ENCODE assay signal across 9 cellular contexts in genomic region chr22:16601437-16602223, GRCh38. TPM values are rescaled to one million over a fixed set of nuclear protein-coding genes. Genes with fewer than 3 reads are reported as not detected.
A peak's percentile ranks its signal among the peaks of the same experiment; 100 is the strongest.
DNase-seq lines count a peak whose midpoint lies in the region; ATAC-seq and TF ChIP-seq lines count a peak whose summit lies in the region.
"Had no signal": no experiment of that assay in that cellular context is flagged by ENCODE, and none has a peak within 500 bp of the region (broad histone marks: within the 10 kb centered on the region; RNA-seq: fewer than 3 reads in every experiment).

No MANE protein-coding gene starts in this region.

- intact Hi-C loops in mucosa of descending colon (cut with DNase I, micrococcal nuclease), result no loop called here

- H3K4me3 ChIP-seq in parathyroid adenoma (ENCODE audit: low read depth, low read length) (peak overlapping the region; percentile 55), mucosa of descending colon (no peak overlapping the region)

- DNase-seq in Ammon's horn (ENCODE audit: low spot score) (peak; percentile 4), NAMALWA (ENCODE audit: low spot score) (peak; percentile 5), mucosa of descending colon (no peak), islet precursor cell (no peak), NCI-H2029 (lab: John Stamatoyannopoulos, UW) (no peak), NCI-H146 (lab: John Stamatoyannopoulos, UW) (no peak)

- H3K9me3 ChIP-seq in parathyroid adenoma (ENCODE audit: control insufficient read depth, low read length) (no peaks in the 10 kb centered on the region), mucosa of descending colon (peaks cover 11% of the 10 kb centered on the region)

- H3K4me1 ChIP-seq in parathyroid adenoma (no peaks in the 10 kb centered on the region), mucosa of descending colon (ENCODE audit: low read depth) (no peaks in the 10 kb centered on the region)

- H3K4me2 ChIP-seq in parathyroid adenoma (ENCODE audit: low read length), result peak overlapping the region; percentile 61

- H3K27me3 ChIP-seq in parathyroid adenoma (ENCODE audit: control insufficient read depth, insufficient read depth, low read length), result no peaks in the 10 kb centered on the region

- H2AFZ ChIP-seq in parathyroid adenoma, result peak overlapping the region; percentile 58

- ATAC-seq in esophagus mucosa (peak; percentile 17), mucosa of descending colon (no peak)

- peaks cover 7% of the 10 kb centered on the region for H3K79me2 ChIP-seq in parathyroid adenoma

- H3K36me3 ChIP-seq in parathyroid adenoma (ENCODE audit: control insufficient read depth, insufficient read depth, low read length) (no peaks in the 10 kb centered on the region), mucosa of descending colon (ENCODE audit: low read depth) (no peaks in the 10 kb centered on the region)

- peak overlapping the region; percentile 73 for H3K27ac ChIP-seq in parathyroid adenoma

- no peak for TF ChIP-seq CTCF in parathyroid adenoma (IDR thresholded peaks at IDR 0.05)
- TF ChIP-seq CTCF in mucosa of descending colon (IDR thresholded peaks at IDR 0.05), result no peak

- H3K9ac ChIP-seq in parathyroid adenoma, result no peak overlapping the region

RNA-seq across cellular contexts. Expression of gene CCT8L2, which starts 9.0 kb away (rescaled TPM):
- total RNA-seq in esophagus mucosa (not detected), mucosa of descending colon (not detected)
- total RNA-seq: fibroblast of villous mesenchyme had no signal

Comparison
In these comparisons a context has a peak if more than half of its experiments do, and no peak if none do; other contexts are left out.
1. DNase-seq: peak in Ammon's horn (single experiment) and NAMALWA (single experiment); none in mucosa of descending colon (0 of 3), islet precursor cell (single experiment), NCI-H2029 (single experiment) and NCI-H146 (single experiment).